ENCODE assay signal across 21 cellular contexts in the genomic region with DNA sequence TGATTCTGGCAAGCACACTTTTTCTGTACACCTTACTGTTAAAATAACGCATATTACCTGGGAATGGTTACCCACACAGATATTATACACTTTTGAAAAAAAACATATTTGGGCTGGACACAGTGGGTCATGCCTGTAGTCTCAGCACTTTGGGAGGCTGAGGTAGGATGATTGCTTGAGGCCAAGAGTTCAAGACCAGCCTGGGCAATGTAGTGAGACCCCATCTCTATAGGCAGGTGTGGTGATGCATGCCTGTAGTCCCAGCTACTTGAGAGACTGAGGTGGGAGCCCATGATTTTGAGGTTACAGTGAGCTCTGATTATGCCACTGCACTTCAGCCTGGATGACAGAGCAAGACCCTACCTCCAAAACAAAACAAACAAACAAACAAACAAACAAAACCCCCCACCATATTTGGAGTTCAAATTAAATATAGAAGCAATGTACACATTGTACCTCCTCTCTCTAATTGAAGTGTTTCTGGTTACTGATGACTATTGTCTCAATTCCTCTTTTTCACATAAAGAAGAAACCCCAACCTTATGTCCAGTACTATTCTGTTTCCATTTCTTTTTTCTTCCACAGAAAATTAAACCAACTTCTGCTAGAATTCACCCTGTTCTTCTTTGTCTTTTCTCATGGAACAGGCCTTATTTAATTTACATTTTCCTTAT.
A peak's percentile ranks its signal among the peaks of the same experiment; 100 is the strongest.
DNase-seq lines count a peak whose midpoint lies in the region; ATAC-seq, FAIRE-seq and TF ChIP-seq lines count a peak whose summit lies in the region.
"Had no signal": no experiment of that assay in that cellular context is flagged by ENCODE, and none has a peak within 500 bp of the region (broad histone marks: within the 10 kb centered on the region; RNA-seq: fewer than 3 reads in every experiment).

No MANE protein-coding gene starts in this region.

- H3K27ac ChIP-seq in K562 (ENCODE audit: extremely low read depth, low read depth, low read length), result no peak overlapping the region
- H3K27ac ChIP-seq: breast epithelium, skin epidermis had no signal

- no peak for TF ChIP-seq CTCF in K562 (IDR thresholded peaks at IDR 0.05 in 2 of 3, conservative IDR thresholded peaks at IDR 0.05 in 1 of 3; ENCODE audit: insufficient read depth in 2 of 3, low read depth in 1 of 3, low read length in 3 of 3)

- H2AFZ ChIP-seq in K562 (ENCODE audit: low read depth, low read length), result no peak overlapping the region

- H3K4me3 Mint-ChIP-seq in activated CD4-positive, alpha-beta T cell treated with anti-CD3 and anti-CD28 coated beads for 36 hours, result no peak overlapping the region
- H3K4me3 Mint-ChIP-seq: IgD-negative memory B cell; T-helper 1 cell treated with Interleukin-12 subunit alpha and Interleukin-12 subunit beta and Interleukin-4 antibody, amounts not matched to agents 30 μg/mL and 1 μg/mL, for 36 hours had no signal

- H3K79me2 ChIP-seq in K562 (ENCODE audit: control insufficient read depth, insufficient read depth, low read length), result no peaks in the 10 kb centered on the region

- no peaks in the 10 kb centered on the region for H4K20me1 ChIP-seq in K562 (replicated peaks; ENCODE audit: control insufficient read depth, insufficient read depth, low read length)

- no peaks in the 10 kb centered on the region for H3K27me3 ChIP-seq in K562 (ENCODE audit: control insufficient read depth in 2 of 2, insufficient read depth in 2 of 2, low read length in 2 of 2)
- H3K27me3 ChIP-seq: breast epithelium had no signal

- no peak for TF ChIP-seq POLR2A in K562 (conservative IDR thresholded peaks at IDR 0.05)

- H3K36me3 Mint-ChIP-seq in activated CD4-positive, alpha-beta T cell treated with anti-CD3 and anti-CD28 coated beads for 36 hours (ENCODE audit: low read depth), result no peaks in the 10 kb centered on the region
- H3K36me3 Mint-ChIP-seq: activated naive CD4-positive, alpha-beta T cell treated with anti-CD3 and anti-CD28 coated beads, Interleukin-2, amount 50 U/mL, for 72 hours had no signal

- in situ Hi-C loops in K562 (cut with MboI), result no loop called here

- no peak overlapping the region for H3K4me3 ChIP-seq in K562
- H3K4me3 ChIP-seq: breast epithelium, mucosa of descending colon, skin epidermis had no signal

- POLR2A ChIA-PET in K562 (lab: Yijun Ruan, JAX), result interaction anchor here (0.7 to 1.7 kb wide), 2 partner anchors 111 to 1156 kb away, joined by 3 read pairs; no protein-coding TSS in a partner anchor
- POLR2A ChIA-PET in activated CD4-positive, alpha-beta T cell treated with anti-CD3 and anti-CD28 coated beads for 36 hours (lab: Charles Lee), result no interaction called here

- H3K27me3 Mint-ChIP-seq in activated CD4-positive, alpha-beta T cell treated with anti-CD3 and anti-CD28 coated beads for 36 hours, result peaks cover 12% of the 10 kb centered on the region
- H3K27me3 Mint-ChIP-seq: IgD-negative memory B cell had no signal

- no peak for TF ChIP-seq EP300 in K562 (IDR thresholded peaks at IDR 0.05; ENCODE audit: low read length)

- intact Hi-C loops in K562 (cut with micrococcal nuclease), result no loop called here
- intact Hi-C loops in activated CD4-positive, alpha-beta T cell treated with anti-CD3 and anti-CD28 coated beads for 36 hours (cut with DNase I, micrococcal nuclease), result no loop called here

- CTCF ChIA-PET in K562 (lab: Yijun Ruan, JAX; ENCODE audit: low intra/inter-chr PET ratio), result no interaction called here
- CTCF ChIA-PET in activated CD4-positive, alpha-beta T cell treated with anti-CD3 and anti-CD28 coated beads for 36 hours (lab: Charles Lee), result interaction anchor here (0.7 to 1.8 kb wide), 2 partner anchors 11 to 183 kb away, joined by 3 to 6 read pairs; no protein-coding TSS in a partner anchor

- ATAC-seq in GM18511 (IDR thresholded peaks at IDR 0.05; ENCODE audit: unreplicated experiment) (peak; percentile 86), GM21576 (IDR thresholded peaks at IDR 0.05; ENCODE audit: unreplicated experiment) (peak; percentile 58), HG03095 (IDR thresholded peaks at IDR 0.05; ENCODE audit: unreplicated experiment) (peak; percentile 61), K562 (no peak)
- no peak for ATAC-seq in activated CD4-positive, alpha-beta T cell treated with anti-CD3 and anti-CD28 coated beads for 36 hours
- ATAC-seq: activated CD4-positive, CD25-positive, alpha-beta regulatory T cell treated with anti-CD3 and anti-CD28 coated beads, Interleukin-2, amount 50 U/mL, for 24 hours; activated naive CD4-positive, alpha-beta T cell treated with anti-CD3 and anti-CD28 coated beads, Interleukin-2, amount 50 U/mL, for 72 hours; mucosa of descending colon had no signal

- no peaks in the 10 kb centered on the region for H3K36me3 ChIP-seq in K562 (ENCODE audit: control insufficient read depth, insufficient read depth, low read length)
- H3K36me3 ChIP-seq: breast epithelium had no signal

- no peaks in the 10 kb centered on the region for H3K9me3 Mint-ChIP-seq in activated CD4-positive, alpha-beta T cell treated with anti-CD3 and anti-CD28 coated beads for 36 hours (ENCODE audit: low read depth)
- H3K9me3 Mint-ChIP-seq: activated naive CD4-positive, alpha-beta T cell treated with anti-CD3 and anti-CD28 coated beads, Interleukin-2, amount 50 U/mL, for 72 hours; IgD-negative memory B cell; T-helper 1 cell treated with Interleukin-12 subunit alpha and Interleukin-12 subunit beta and Interleukin-4 antibody, amounts not matched to agents 30 μg/mL and 1 μg/mL, for 36 hours had no signal

- peaks cover 0 to 26% of the 10 kb centered on the region in 2 experiments; a peak in 3 of 5 replicates for H3K4me1 ChIP-seq in K562 (replicated peaks in 1 of 2; ENCODE audit: control insufficient read depth in 2 of 2, insufficient read depth in 2 of 2, low read length in 2 of 2)
- H3K4me1 ChIP-seq: breast epithelium had no signal

- no peaks in the 10 kb centered on the region for H3K9me1 ChIP-seq in K562 (ENCODE audit: control insufficient read depth, insufficient read depth, low read length)

- BruUV-seq in K562 (replicated peaks; lab: Mats Ljungman, UMichigan), result no TSS peak

- peak overlapping the region; percentile 46; the same call in 1 of the 2 replicates for H3K4me2 ChIP-seq in K562 (ENCODE audit: insufficient read depth, low read length)

- no peak overlapping the region for H3K9ac ChIP-seq in K562 (ENCODE audit: insufficient read depth in 1 of 2, low read depth in 2 of 2, low read length in 2 of 2)

- no peaks in the 10 kb centered on the region for H3K4me1 Mint-ChIP-seq in activated CD4-positive, alpha-beta T cell treated with anti-CD3 and anti-CD28 coated beads for 36 hours

- no peak for FAIRE-seq in K562 (lab: Jason Lieb, UNC)
- FAIRE-seq: H1 had no signal

- no peak overlapping the region for H3K27ac Mint-ChIP-seq in activated CD4-positive, alpha-beta T cell treated with anti-CD3 and anti-CD28 coated beads for 36 hours
- H3K27ac Mint-ChIP-seq: activated naive CD4-positive, alpha-beta T cell treated with anti-CD3 and anti-CD28 coated beads, Interleukin-2, amount 50 U/mL, for 72 hours; T-helper 1 cell treated with Interleukin-12 subunit alpha and Interleukin-12 subunit beta and Interleukin-4 antibody, amounts not matched to agents 30 μg/mL and 1 μg/mL, for 36 hours had no signal

- 0% methylated on average over 1 of the region's 1 CpG for WGBS in K562 (ENCODE audit: insufficient coverage, low coverage, missing lambda C conversion rate)

- DNase-seq in K562 (ENCODE audit: extremely low read depth in 1 of 4, low spot score in 3 of 4), result no peak
- no peak for DNase-seq in activated T-cell treated with anti-CD3 and anti-CD28 coated beads, Interleukin-2, amount 50 U/mL, for 1 hour
- no peak for DNase-seq in A172 (ENCODE audit: low spot score)
- DNase-seq in activated CD4-positive, alpha-beta T cell treated with anti-CD3 and anti-CD28 coated beads for 36 hours, result no peak
- no peak for DNase-seq in COLO668 (lab: John Stamatoyannopoulos, UW; ENCODE audit: unreplicated experiment)
- DNase-seq: activated CD8-positive, alpha-beta memory T cell treated with anti-CD3 and anti-CD28 coated beads, Interleukin-2, amount 50 U/mL, for 48 hours; hippocampal formation; mucosa of descending colon; NCI-H1092; NCI-H82; stimulated activated naive CD4-positive, alpha-beta T cell treated with Interleukin-2 at 50 U/mL for 16 hours had no signal

- no peak for TF ChIP-seq RAD21 in K562 (CRISPR knock-in tag; conservative IDR thresholded peaks at IDR 0.05 in 1 of 2, IDR thresholded peaks at IDR 0.05 in 1 of 2)

- H3K9me3 ChIP-seq in K562 (replicated peaks; ENCODE audit: control insufficient read depth, insufficient read depth, low read depth, low read length), result no peaks in the 10 kb centered on the region; the same call in 1 of the 2 replicates
- H3K9me3 ChIP-seq: breast epithelium, mucosa of descending colon had no signal

TF ChIP-seq in K562, 482 proteins besides CTCF, POLR2A, EP300 and RAD21:
- TF ChIP-seq NR2C2 (CRISPR knock-in tag; IDR thresholded peaks at IDR 0.05) (no peak), NR2C2 (tag; IDR thresholded peaks at IDR 0.05) (0 out of 2 replicates have a peak, but pooled peaks have one; percentile 18), POLR3G (IDR thresholded peaks at IDR 0.05; ENCODE audit: extremely low read depth, insufficient read length, insufficient replicate concordance) (no peak), MCM7 (IDR thresholded peaks at IDR 0.05) (no peak), ETS2 (tag; IDR thresholded peaks at IDR 0.05; ENCODE audit: borderline replicate concordance, poor library complexity, severe bottlenecking) (no peak), KDM1A (IDR thresholded peaks at IDR 0.05) (no peak), ZNF121 (CRISPR knock-in tag; conservative IDR thresholded peaks at IDR 0.05) (peak; percentile 78), FOXP1 (CRISPR knock-in tag; IDR thresholded peaks at IDR 0.05) (no peak), ARID1B (IDR thresholded peaks at IDR 0.05) (no peak), NR1H2 (CRISPR knock-in tag; IDR thresholded peaks at IDR 0.05) (no peak), ZNF507 (tag; conservative IDR thresholded peaks at IDR 0.05) (no peak)

Comparison
In these comparisons a context has a peak if more than half of its experiments do, and no peak if none do; other contexts are left out.
1. ATAC-seq: peak in GM18511 (single experiment), GM21576 (single experiment) and HG03095 (single experiment); none in K562 (single experiment) and activated CD4-positive, alpha-beta T cell treated with anti-CD3 and anti-CD28 coated beads for 36 hours (single experiment).